In genomic region chr19:42254850-42255765, GRCh38 we compare ENCODE assay signal across 7 cellular contexts.
A peak's percentile ranks its signal among the peaks of the same experiment; 100 is the strongest.
DNase-seq lines count a peak whose midpoint lies in the region; ATAC-seq and TF ChIP-seq lines count a peak whose summit lies in the region.

Gene ERF, minus strand, starts transcription at chr19:42255128. Its CDS starts 129 bp downstream, at chr19:42254999.

- peak; percentile 74 for TF ChIP-seq POLR2A in GM18505 (IDR thresholded peaks at IDR 0.05; ENCODE audit: borderline replicate concordance, extremely low read depth, insufficient read depth, insufficient read length)

- H3K4me3 ChIP-seq in cardiac fibroblast (replicated peaks in 1 of 2; ENCODE audit: low read depth in 2 of 2, low read length in 2 of 2), result peak within 1 kb of the TSS; percentile 96 to 100

- TF ChIP-seq CTCF in cardiac fibroblast (IDR thresholded peaks at IDR 0.05; ENCODE audit: low read depth, low read length), result no peak

- DNase-seq in NCI-H2196 (lab: John Stamatoyannopoulos, UW; ENCODE audit: unreplicated experiment) (peak; percentile 87), cardiac fibroblast (ENCODE audit: low read depth in 2 of 2) (peak; percentile 91 to 96), iris pigment epithelial cell (ENCODE audit: low read depth) (peak; percentile 90)
- DNase-seq in activated CD4-positive, CD25-positive, alpha-beta regulatory T cell (lab: John Stamatoyannopoulos, UW), result peak; percentile 82 to 88 (median 87)
- DNase-seq in stimulated activated CD4-positive, alpha-beta T cell treated with anti-CD3 and anti-CD28 coated beads, Interleukin-12 subunit alpha, Interleukin-12 subunit beta, amount 100 ng/mL, for 24 hours (ENCODE audit: low read depth in 2 of 2), result peak; percentile 86 to 87

- ATAC-seq in GM18505 (IDR thresholded peaks at IDR 0.05; ENCODE audit: unreplicated experiment) (peak; percentile 66), HG03045 (IDR thresholded peaks at IDR 0.05; ENCODE audit: unreplicated experiment) (peak; percentile 56)

Comparison
In these comparisons a context has a peak if more than half of its experiments do, and no peak if none do; other contexts are left out.
1. Peak in every context shown above with its lines: DNase-seq, ATAC-seq and H3K4me3 ChIP-seq.